26 cellular contexts compared by ENCODE assay signal in genomic region chr5:35783551-35783950, GRCh38.
"Had no signal": no experiment of that assay in that cellular context is flagged by ENCODE, and none has a peak within 500 bp of the region (broad histone marks: within the 10 kb centered on the region; RNA-seq: fewer than 3 reads in every experiment).

No MANE protein-coding gene starts in this region.

- H3K27me3 ChIP-seq: gastroesophageal sphincter, hepatocyte, ovary, right lobe of liver, stomach, thyroid gland, upper lobe of right lung had no signal

- H3K27me3 Mint-ChIP-seq: activated naive CD8-positive, alpha-beta T cell treated with anti-CD3 and anti-CD28 coated beads, Interleukin-2, amount 10 ng/mL, durations not matched to agents 7 days and 5 days; effector memory CD8-positive, alpha-beta T cell; naive B cell had no signal

- H3K4me3 Mint-ChIP-seq: activated naive CD8-positive, alpha-beta T cell treated with anti-CD3 and anti-CD28 coated beads, Interleukin-2, amount 10 ng/mL, durations not matched to agents 7 days and 5 days; activated T-cell treated with anti-CD3 and anti-CD28 coated beads, Interleukin-2, amount 50 U/mL, for 4 hours; naive B cell had no signal

- H3K4me3 ChIP-seq: gastroesophageal sphincter, hepatocyte, ovary, right lobe of liver, SK-N-MC, skin epidermis, stomach, thyroid gland, upper lobe of right lung had no signal

- H3K36me3 ChIP-seq: gastroesophageal sphincter, ovary, right lobe of liver, stomach, thyroid gland, upper lobe of right lung had no signal

- H3K9me3 Mint-ChIP-seq: activated naive CD8-positive, alpha-beta T cell treated with anti-CD3 and anti-CD28 coated beads, Interleukin-2, amount 10 ng/mL, durations not matched to agents 7 days and 5 days; activated T-cell treated with anti-CD3 and anti-CD28 coated beads, Interleukin-2, amount 50 U/mL, for 4 hours; effector memory CD8-positive, alpha-beta T cell; naive B cell had no signal

- H3K27ac ChIP-seq: gastroesophageal sphincter, hepatocyte, ovary, right lobe of liver, SK-N-MC, stomach, thyroid gland, upper lobe of right lung, VCaP had no signal

- H3K4me1 ChIP-seq: right lobe of liver, thyroid gland had no signal

- H3K36me3 Mint-ChIP-seq: activated naive CD8-positive, alpha-beta T cell treated with anti-CD3 and anti-CD28 coated beads, Interleukin-2, amount 10 ng/mL, durations not matched to agents 7 days and 5 days; naive B cell had no signal

- FAIRE-seq: keratinocyte, TTC549 had no signal

- H3K4me1 Mint-ChIP-seq: naive B cell had no signal

- ATAC-seq: effector memory CD8-positive, alpha-beta T cell; gastroesophageal sphincter; left colon; right lobe of liver had no signal

- H3K27ac Mint-ChIP-seq: naive B cell, progenitor cell of endocrine pancreas had no signal

- H3K9me3 ChIP-seq: gastroesophageal sphincter, ovary, right lobe of liver, stomach, thyroid gland, upper lobe of right lung had no signal

- DNase-seq: activated CD8-positive, alpha-beta memory T cell treated with anti-CD3 and anti-CD28 coated beads, Interleukin-2, amount 50 U/mL, for 4 hours; activated effector memory CD4-positive, alpha-beta T cell treated with Interleukin-2 at 50 U/mL for 16 hours; activated naive CD8-positive, alpha-beta T cell treated with anti-CD3 and anti-CD28 coated beads, Interleukin-2, amount 10 ng/mL, durations not matched to agents 7 days and 5 days; activated T-cell treated with anti-CD3 and anti-CD28 coated beads, Interleukin-2, amount 50 U/mL, for 4 hours; amygdala; caudate nucleus; cortex of kidney; effector memory CD8-positive, alpha-beta T cell; left colon; mammary epithelial cell; naive B cell; ovary; right lobe of liver; stimulated activated CD4-positive, alpha-beta T cell treated with anti-CD3 and anti-CD28 coated beads, Interleukin-12 subunit alpha, Interleukin-12 subunit beta, amount 100 ng/mL, for 4 hours; stimulated activated CD4-positive, alpha-beta T cell treated with anti-CD3 and anti-CD28 coated beads, Interleukin-4, amount 100 ng/mL, for 1 hour; stomach; thyroid gland; upper lobe of right lung had no signal
